Comparison of ENCODE assay signal across 8 cellular contexts in the genomic region with DNA sequence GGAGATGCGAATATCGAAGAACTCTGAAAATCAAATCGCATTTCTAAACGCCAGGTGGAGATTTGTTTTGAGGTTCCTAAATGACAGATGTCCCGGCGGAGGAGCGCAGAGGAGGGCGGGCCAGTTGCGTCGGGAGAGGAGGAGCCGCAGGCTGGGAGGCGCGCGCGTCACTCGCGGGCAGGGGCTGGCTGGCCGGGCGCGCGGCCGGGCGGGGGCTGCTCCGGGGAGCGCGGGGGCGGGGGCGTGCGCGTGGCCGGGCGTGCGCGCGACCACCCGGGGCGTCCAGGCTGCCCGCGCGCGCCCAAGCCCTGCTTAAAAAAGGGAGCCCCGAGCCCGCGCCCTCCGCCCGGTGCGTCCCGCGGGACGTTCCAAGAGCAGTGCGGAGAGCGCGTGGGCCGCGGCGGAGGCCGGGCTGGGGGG. TPM values are rescaled to one million over a fixed set of nuclear protein-coding genes. Genes with fewer than 3 reads are reported as not detected.
A peak's percentile ranks its signal among the peaks of the same experiment; 100 is the strongest.
DNase-seq lines count a peak whose midpoint lies in the region; ATAC-seq and TF ChIP-seq lines count a peak whose summit lies in the region.

No MANE protein-coding gene starts in this region.

- no peaks in the 10 kb centered on the region for H3K9me3 ChIP-seq in CD8-positive, alpha-beta T cell (ENCODE audit: low read length)
- no peaks in the 10 kb centered on the region for H3K9me3 ChIP-seq in NT2/D1 (ENCODE audit: insufficient read depth, low read length)

- peak overlapping the region; percentile 63 for H3K4me3 ChIP-seq in CD8-positive, alpha-beta T cell (ENCODE audit: low read depth, low read length)
- H3K4me3 ChIP-seq in HL-60 (replicated peaks; ENCODE audit: insufficient read depth, low read length), result peak overlapping the region; percentile 67
- H3K4me3 ChIP-seq in NT2/D1 (ENCODE audit: insufficient read length, low read depth), result peak overlapping the region; percentile 67

- intact Hi-C loops in CD8-positive, alpha-beta T cell (cut with DNase I, micrococcal nuclease), result loop anchor here (1.0 to 2.0 kb wide), 5 partner anchors 11 to 195 kb away; no protein-coding TSS in a partner anchor

- peaks cover 18% of the 10 kb centered on the region for H3K4me1 Mint-ChIP-seq in CD8-positive, alpha-beta T cell (ENCODE audit: low read depth)
- peaks cover 21% of the 10 kb centered on the region for H3K4me1 Mint-ChIP-seq in endothelial cell (ENCODE audit: unreplicated experiment)

- H3K4me3 Mint-ChIP-seq in CD8-positive, alpha-beta T cell, result peak overlapping the region; percentile 94
- peak overlapping the region; percentile 96 for H3K4me3 Mint-ChIP-seq in endothelial cell (ENCODE audit: unreplicated experiment)

- no peaks in the 10 kb centered on the region for H3K27me3 Mint-ChIP-seq in CD8-positive, alpha-beta T cell (ENCODE audit: low read depth)
- H3K27me3 Mint-ChIP-seq in endothelial cell (ENCODE audit: unreplicated experiment), result peaks cover 10% of the 10 kb centered on the region

- no peaks in the 10 kb centered on the region for H3K36me3 Mint-ChIP-seq in CD8-positive, alpha-beta T cell
- no peaks in the 10 kb centered on the region for H3K36me3 Mint-ChIP-seq in endothelial cell (ENCODE audit: low read depth, unreplicated experiment)

- H3K27ac ChIP-seq in CD8-positive, alpha-beta T cell (ENCODE audit: low read depth, low read length), result peak overlapping the region; percentile 52
- H3K27ac ChIP-seq in HL-60 (replicated peaks), result peak overlapping the region; percentile 73

- H3K9ac ChIP-seq in NT2/D1 (ENCODE audit: insufficient read length, low read depth), result peak overlapping the region; percentile 81

- CTCF ChIA-PET in CD8-positive, alpha-beta T cell (lab: Charles Lee), result interaction anchor here (0.6 to 3.8 kb wide), 8 partner anchors 10 to 45 kb away, joined by 3 to 27 read pairs (median 4); no protein-coding TSS in a partner anchor

- peak overlapping the region; percentile 88 for H3K27ac Mint-ChIP-seq in CD8-positive, alpha-beta T cell
- H3K27ac Mint-ChIP-seq in endothelial cell (ENCODE audit: unreplicated experiment), result peak overlapping the region; percentile 88

- DNase-seq in CD8-positive, alpha-beta T cell, result peak; percentile 49 to 79 (median 73)
- DNase-seq in HL-60 (ENCODE audit: low read depth in 1 of 2, low spot score in 1 of 2), result peak; percentile 70 to 87
- no peak for DNase-seq in NT2/D1 (ENCODE audit: low read depth, low spot score)
- DNase-seq in activated CD8-positive, alpha-beta memory T cell treated with anti-CD3 and anti-CD28 coated beads, Interleukin-2, amount 50 U/mL, for 4 hours, result peak; percentile 78
- peak; percentile 83 for DNase-seq in endothelial cell (ENCODE audit: low spot score)
- DNase-seq in midbrain (lab: John Stamatoyannopoulos, UW), result peak; percentile 90
- peak; percentile 48 to 50 for DNase-seq in stimulated activated CD8-positive, alpha-beta memory T cell treated with anti-CD3 and anti-CD28 coated beads, Interleukin-2, amount 100 ng/mL, for 1 hour (ENCODE audit: low read depth in 2 of 2)

- H3K36me3 ChIP-seq in CD8-positive, alpha-beta T cell (ENCODE audit: insufficient read depth, low read length), result no peaks in the 10 kb centered on the region
- no peaks in the 10 kb centered on the region for H3K36me3 ChIP-seq in NT2/D1 (ENCODE audit: insufficient read depth, insufficient read length, low read length)

- peaks cover 11% of the 10 kb centered on the region for H3K4me1 ChIP-seq in CD8-positive, alpha-beta T cell (ENCODE audit: insufficient read depth, low read length)
- peaks cover 10% of the 10 kb centered on the region for H3K4me1 ChIP-seq in NT2/D1 (ENCODE audit: insufficient read depth, insufficient read length)

- no peak for TF ChIP-seq CTCF in CD8-positive, alpha-beta T cell (IDR thresholded peaks at IDR 0.05)
- TF ChIP-seq CTCF in HL-60 (IDR thresholded peaks at IDR 0.05; ENCODE audit: insufficient read depth, low read length) (no peak), endothelial cell (IDR thresholded peaks at IDR 0.05; ENCODE audit: unreplicated experiment) (no peak)

- peak; percentile 85 for ATAC-seq in CD8-positive, alpha-beta T cell
- peak; percentile 70 for ATAC-seq in GM19463 (IDR thresholded peaks at IDR 0.05; ENCODE audit: unreplicated experiment)

- POLR2A ChIA-PET in CD8-positive, alpha-beta T cell (lab: Charles Lee), result interaction anchor here (0.8 to 3.3 kb wide), 8 partner anchors 11 to 665 kb away, joined by 3 to 20 read pairs (median 6); a partner anchor contains a TSS

- H3K27me3 ChIP-seq in CD8-positive, alpha-beta T cell (ENCODE audit: insufficient read depth, low read length), result no peaks in the 10 kb centered on the region
- H3K27me3 ChIP-seq in HL-60 (ENCODE audit: insufficient read depth, poor library complexity, severe bottlenecking), result no peaks in the 10 kb centered on the region
- H3K27me3 ChIP-seq in NT2/D1 (ENCODE audit: insufficient read depth, insufficient read length), result peaks cover 16% of the 10 kb centered on the region

- H3K9me3 Mint-ChIP-seq in CD8-positive, alpha-beta T cell, result no peaks in the 10 kb centered on the region
- no peaks in the 10 kb centered on the region for H3K9me3 Mint-ChIP-seq in endothelial cell (ENCODE audit: unreplicated experiment)

RNA-seq across cellular contexts. Expression of a gene that starts 47.3 kb away (rescaled TPM):
- 100 to 1,000 TPM; 439 to 447 TPM for total RNA-seq in CD8-positive, alpha-beta T cell
- 606 TPM for total RNA-seq in endothelial cell (ENCODE audit: unreplicated experiment)
